Comparison of ENCODE assay signal across 8 cellular contexts in the genomic region with DNA sequence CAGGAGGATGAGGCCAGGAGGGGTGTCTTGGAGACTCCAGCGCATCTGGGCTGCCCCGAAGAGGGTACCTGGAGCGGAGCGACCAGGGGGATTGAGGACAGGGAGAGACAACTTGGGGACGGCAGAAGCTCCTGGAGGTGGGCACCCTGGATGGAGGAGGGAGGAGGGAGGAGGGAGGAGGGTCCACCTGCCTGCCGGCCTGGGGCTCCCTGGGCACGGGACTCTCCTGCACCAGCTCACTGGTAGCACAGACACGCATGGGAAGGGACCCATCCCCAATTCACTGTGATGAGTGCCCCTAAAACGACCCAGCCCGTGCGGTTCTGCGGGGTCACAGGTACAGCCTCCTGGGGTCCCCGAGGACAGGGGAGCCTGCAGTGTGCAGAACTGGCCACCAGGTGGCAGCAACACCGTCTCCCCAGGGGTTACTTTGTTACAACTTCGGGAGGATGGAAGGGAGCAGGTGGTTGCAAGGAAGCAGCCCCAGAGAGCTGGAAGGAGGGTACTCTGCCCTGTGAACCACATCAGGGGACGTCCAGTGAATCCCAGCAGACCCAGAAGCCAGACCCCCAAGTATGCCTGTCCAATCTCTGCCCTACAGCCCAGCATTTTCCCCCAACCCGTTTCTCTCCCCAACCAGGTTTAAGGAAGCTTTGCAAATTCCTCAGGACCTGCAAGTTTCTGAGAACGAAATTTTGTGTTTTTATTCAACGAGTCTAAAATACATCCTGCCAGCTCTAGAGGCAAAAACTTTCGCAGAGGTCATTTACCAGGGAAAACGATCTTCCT.
DNase-seq lines count a peak whose midpoint lies in the region; ATAC-seq lines count a peak whose summit lies in the region.

No MANE protein-coding gene starts in this region.

- ATAC-seq in HG02759 (IDR thresholded peaks at IDR 0.05; ENCODE audit: unreplicated experiment) = no peak

- peaks cover 3% of the 10 kb centered on the region for H3K4me1 Mint-ChIP-seq in activated CD4-positive, alpha-beta memory T cell treated with anti-CD3 and anti-CD28 coated beads for 36 hours (ENCODE audit: low read depth)

- peak; percentile 7 for DNase-seq in NCI-H2227 (lab: John Stamatoyannopoulos, UW; ENCODE audit: unreplicated experiment)
- no peak for DNase-seq in NCI-H2227 treated with DMSO at 0.1 percent for 48 hours (lab: John Stamatoyannopoulos, UW)
- peak; percentile 61 for DNase-seq in NCI-H345 (lab: John Stamatoyannopoulos, UW)
- DNase-seq in activated CD4-positive, alpha-beta memory T cell treated with anti-CD3 and anti-CD28 coated beads for 36 hours = peak; percentile 74
- DNase-seq in ecto neural progenitor cell (ENCODE audit: low spot score) = peak; percentile 84
- peak; percentile 69 for DNase-seq in medulla oblongata (ENCODE audit: extremely low spot score)
- peak; percentile 29 to 31 for DNase-seq in stimulated activated CD8-positive, alpha-beta memory T cell treated with anti-CD3 and anti-CD28 coated beads, Interleukin-15, amount 100 ng/mL, for 4 hours (ENCODE audit: low read depth in 2 of 2)

- H3K27me3 Mint-ChIP-seq in activated CD4-positive, alpha-beta memory T cell treated with anti-CD3 and anti-CD28 coated beads for 36 hours = peaks cover 3% of the 10 kb centered on the region

- H3K27ac Mint-ChIP-seq in activated CD4-positive, alpha-beta memory T cell treated with anti-CD3 and anti-CD28 coated beads for 36 hours = no peak overlapping the region

- intact Hi-C loops in activated CD4-positive, alpha-beta memory T cell treated with anti-CD3 and anti-CD28 coated beads for 36 hours (cut with micrococcal nuclease) = loop anchor here (1.0 to 10.0 kb wide), 4 partner anchors 115 to 406 kb away; no protein-coding TSS in a partner anchor

- POLR2A ChIA-PET in activated CD4-positive, alpha-beta memory T cell treated with anti-CD3 and anti-CD28 coated beads for 36 hours (lab: Charles Lee) = no interaction called here

- CTCF ChIA-PET in activated CD4-positive, alpha-beta memory T cell treated with anti-CD3 and anti-CD28 coated beads for 36 hours (lab: Charles Lee) = interaction anchor here (0.5 to 4.5 kb wide), 21 partner anchors 9 to 523 kb away, joined by 3 to 34 read pairs (median 3); no protein-coding TSS in a partner anchor

- H3K4me3 Mint-ChIP-seq in activated CD4-positive, alpha-beta memory T cell treated with anti-CD3 and anti-CD28 coated beads for 36 hours = no peak overlapping the region

- H3K9me3 Mint-ChIP-seq in activated CD4-positive, alpha-beta memory T cell treated with anti-CD3 and anti-CD28 coated beads for 36 hours = no peaks in the 10 kb centered on the region

- H3K36me3 Mint-ChIP-seq in activated CD4-positive, alpha-beta memory T cell treated with anti-CD3 and anti-CD28 coated beads for 36 hours = no peaks in the 10 kb centered on the region
